25 cellular contexts compared by ENCODE assay signal in the genomic region with DNA sequence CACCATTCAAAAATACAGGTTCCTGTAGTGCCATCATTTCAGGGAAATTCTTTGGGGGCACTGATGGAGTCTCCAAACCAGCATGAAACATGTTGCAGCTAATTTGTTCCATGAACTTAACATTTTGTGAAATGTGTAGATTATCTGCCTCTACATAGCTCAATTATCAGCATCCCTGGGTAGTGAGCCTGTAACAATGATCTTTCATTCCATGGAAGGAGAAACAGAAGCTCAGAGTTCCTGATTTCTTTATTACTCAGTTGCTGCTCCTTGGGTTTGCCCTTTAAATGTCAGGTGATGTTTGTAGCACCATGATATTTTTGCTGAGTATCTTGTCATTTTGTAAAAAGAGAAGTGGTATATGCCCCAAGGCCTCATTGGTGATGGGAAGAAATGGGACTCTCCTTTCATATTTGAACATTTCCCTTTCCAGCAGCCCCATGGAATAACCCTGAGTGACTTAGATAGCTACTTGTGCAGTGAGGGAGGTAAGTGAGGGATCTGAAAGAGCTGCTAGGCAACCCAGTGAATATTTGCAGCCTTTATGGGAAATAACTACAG.
"Had no signal": no experiment of that assay in that cellular context is flagged by ENCODE, and none has a peak within 500 bp of the region (broad histone marks: within the 10 kb centered on the region; RNA-seq: fewer than 3 reads in every experiment).

No MANE protein-coding gene starts in this region.

- H3K27ac ChIP-seq: breast epithelium had no signal

- H3K36me3 ChIP-seq: breast epithelium had no signal

- H3K27me3 ChIP-seq: breast epithelium had no signal

- FAIRE-seq: K562, RCC 7860 had no signal

- H3K27ac Mint-ChIP-seq: activated CD8-positive, alpha-beta T cell treated with anti-CD3 and anti-CD28 coated beads for 36 hours; activated naive CD4-positive, alpha-beta T cell treated with anti-CD3 and anti-CD28 coated beads, Interleukin-2, amount 10 ng/mL, durations not matched to agents 7 days and 5 days; activated naive CD8-positive, alpha-beta T cell treated with anti-CD3 and anti-CD28 coated beads, Interleukin-2, amount 10 ng/mL, durations not matched to agents 7 days and 5 days; activated T-cell treated with anti-CD3 and anti-CD28 coated beads, Interleukin-2, amount 50 U/mL, for 72 hours; activated T-helper 2 cell treated with anti-CD3 and anti-CD28 coated beads, Interferon-gamma antibody, Interleukin-2, Interleukin-4, amounts not matched to agents 10 μg/mL and 5 μg/mL and 100 μg/mL, durations not matched to agents 14 hours and 24 hours and 36 hours; T-helper 17 cell had no signal

- H3K4me3 Mint-ChIP-seq: activated CD8-positive, alpha-beta T cell treated with anti-CD3 and anti-CD28 coated beads for 36 hours; activated naive CD4-positive, alpha-beta T cell treated with anti-CD3 and anti-CD28 coated beads, Interleukin-2, amount 10 ng/mL, durations not matched to agents 7 days and 5 days; activated naive CD8-positive, alpha-beta T cell treated with anti-CD3 and anti-CD28 coated beads, Interleukin-2, amount 10 ng/mL, durations not matched to agents 7 days and 5 days; activated T-cell treated with anti-CD3 and anti-CD28 coated beads, Interleukin-2, amount 50 U/mL, for 72 hours; T-helper 17 cell had no signal

- DNase-seq: activated CD4-positive, alpha-beta T cell treated with anti-CD3 and anti-CD28 coated beads for 4 hours; activated CD4-positive, CD25-positive, alpha-beta regulatory T cell; activated CD8-positive, alpha-beta memory T cell treated with anti-CD3 and anti-CD28 coated beads, Interleukin-2, amount 50 U/mL, for 4 hours; activated CD8-positive, alpha-beta T cell treated with anti-CD3 and anti-CD28 coated beads for 36 hours; activated gamma-delta T cell treated with Interleukin-2 at 50 U/mL for 16 hours; activated naive CD4-positive, alpha-beta T cell treated with anti-CD3 and anti-CD28 coated beads, Interleukin-2, amount 10 ng/mL, durations not matched to agents 7 days and 5 days; activated naive CD8-positive, alpha-beta T cell treated with anti-CD3 and anti-CD28 coated beads, Interleukin-2, amount 10 ng/mL, durations not matched to agents 7 days and 5 days; activated T-cell treated with anti-CD3 and anti-CD28 coated beads, Interleukin-2, amount 50 U/mL, for 72 hours; aorta; Karpas-422; MM.1S; NCI-H1105; NCI-H1436; NCI-H187; NCI-H2081; NCI-H446; NCI-H524; PC-3; SHP77; T-helper 17 cell; T-helper 9 cell had no signal

- H3K4me1 ChIP-seq: breast epithelium had no signal

- ATAC-seq: activated CD8-positive, alpha-beta T cell treated with anti-CD3 and anti-CD28 coated beads for 36 hours; activated T-cell treated with anti-CD3 and anti-CD28 coated beads, Interleukin-2, amount 50 U/mL, for 72 hours; K562; PC-3; T-helper 17 cell had no signal

- H3K27me3 Mint-ChIP-seq: activated CD8-positive, alpha-beta T cell treated with anti-CD3 and anti-CD28 coated beads for 36 hours; activated naive CD4-positive, alpha-beta T cell treated with anti-CD3 and anti-CD28 coated beads, Interleukin-2, amount 10 ng/mL, durations not matched to agents 7 days and 5 days; activated naive CD8-positive, alpha-beta T cell treated with anti-CD3 and anti-CD28 coated beads, Interleukin-2, amount 10 ng/mL, durations not matched to agents 7 days and 5 days; T-helper 17 cell had no signal

- H3K4me3 ChIP-seq: breast epithelium, K562 had no signal

- H3K4me1 Mint-ChIP-seq: activated naive CD4-positive, alpha-beta T cell treated with anti-CD3 and anti-CD28 coated beads, Interleukin-2, amount 10 ng/mL, durations not matched to agents 7 days and 5 days; T-helper 17 cell had no signal
